19 cellular contexts compared by ENCODE assay signal in genomic region chr10:63407136-63407662, GRCh38. TPM values are rescaled to one million over a fixed set of nuclear protein-coding genes. Genes with fewer than 3 reads are reported as not detected.
DNase-seq lines count a peak whose midpoint lies in the region; ATAC-seq, FAIRE-seq and TF ChIP-seq lines count a peak whose summit lies in the region.
"Had no signal": no experiment of that assay in that cellular context is flagged by ENCODE, and none has a peak within 500 bp of the region (broad histone marks: within the 10 kb centered on the region; RNA-seq: fewer than 3 reads in every experiment).

No MANE protein-coding gene starts in this region.

- H3K27ac ChIP-seq in mammary epithelial cell (ENCODE audit: insufficient read depth, low read depth, low read length), result no peak overlapping the region
- H3K27ac ChIP-seq: Peyer's patch had no signal

- H3K4me2 ChIP-seq in mammary epithelial cell (ENCODE audit: insufficient read depth, low read depth, low read length), result no peak overlapping the region

- TF ChIP-seq CTCF in MCF 10A (IDR thresholded peaks at IDR 0.05; ENCODE audit: unreplicated experiment) (no peak), mammary epithelial cell (conservative IDR thresholded peaks at IDR 0.05 in 1 of 2, IDR thresholded peaks at IDR 0.05 in 1 of 2; ENCODE audit: extremely low read depth in 1 of 2, insufficient read depth in 1 of 2, low read depth in 1 of 2, low read length in 2 of 2) (no peak), HFFc6 (IDR thresholded peaks at IDR 0.05) (no peak), chondrocyte (IDR thresholded peaks at IDR 0.05) (no peak)

- peaks cover 14% of the 10 kb centered on the region for H3K4me1 Mint-ChIP-seq in MCF 10A (ENCODE audit: insufficient read depth, unreplicated experiment)
- peaks cover 39% of the 10 kb centered on the region for H3K4me1 Mint-ChIP-seq in HFFc6 (ENCODE audit: low read depth)
- peaks cover 41% of the 10 kb centered on the region for H3K4me1 Mint-ChIP-seq in chondrocyte (ENCODE audit: low read depth)
- no peaks in the 10 kb centered on the region for H3K4me1 Mint-ChIP-seq in stimulated activated effector memory CD8-positive, alpha-beta T cell treated with anti-CD3 and anti-CD28 coated beads, Interleukin-12 subunit alpha, Interleukin-12 subunit beta, amount 100 ng/mL, for 72 hours

- dilution Hi-C loops in mammary epithelial cell (cut with HindIII; ENCODE audit: low sequenced_read_pairs), result no loop called here

- H3K36me3 ChIP-seq in mammary epithelial cell (ENCODE audit: insufficient read depth, low read length), result peaks cover 2% of the 10 kb centered on the region
- H3K36me3 ChIP-seq: MG63, Peyer's patch had no signal

- peaks cover 91% of the 10 kb centered on the region for H3K79me2 ChIP-seq in mammary epithelial cell (ENCODE audit: insufficient read depth, low read length)

- peaks cover 20% of the 10 kb centered on the region for H3K36me3 Mint-ChIP-seq in MCF 10A (ENCODE audit: insufficient read depth, unreplicated experiment)
- peaks cover 6% of the 10 kb centered on the region for H3K36me3 Mint-ChIP-seq in HFFc6 (ENCODE audit: low read depth)
- no peaks in the 10 kb centered on the region for H3K36me3 Mint-ChIP-seq in chondrocyte (ENCODE audit: low read depth)
- H3K36me3 Mint-ChIP-seq in stimulated activated effector memory CD8-positive, alpha-beta T cell treated with anti-CD3 and anti-CD28 coated beads, Interleukin-12 subunit alpha, Interleukin-12 subunit beta, amount 100 ng/mL, for 72 hours, result peaks cover 11% of the 10 kb centered on the region

- peak overlapping the region; percentile 75 for H3K27ac Mint-ChIP-seq in MCF 10A (ENCODE audit: low read depth, unreplicated experiment)
- peak overlapping the region; percentile 19; the same call in 1 of the 2 replicates for H3K27ac Mint-ChIP-seq in HFFc6
- peak overlapping the region; percentile 50 for H3K27ac Mint-ChIP-seq in chondrocyte (ENCODE audit: unreplicated experiment)
- no peak overlapping the region for H3K27ac Mint-ChIP-seq in stimulated activated effector memory CD8-positive, alpha-beta T cell treated with anti-CD3 and anti-CD28 coated beads, Interleukin-12 subunit alpha, Interleukin-12 subunit beta, amount 100 ng/mL, for 72 hours
- H3K27ac Mint-ChIP-seq: B cell, CD14-positive monocyte had no signal

- H3K4me3 Mint-ChIP-seq in MCF 10A (ENCODE audit: unreplicated experiment), result no peak overlapping the region
- H3K4me3 Mint-ChIP-seq in HFFc6, result no peak overlapping the region
- H3K4me3 Mint-ChIP-seq in chondrocyte (ENCODE audit: unreplicated experiment), result no peak overlapping the region
- H3K4me3 Mint-ChIP-seq in stimulated activated effector memory CD8-positive, alpha-beta T cell treated with anti-CD3 and anti-CD28 coated beads, Interleukin-12 subunit alpha, Interleukin-12 subunit beta, amount 100 ng/mL, for 72 hours, result no peak overlapping the region
- H3K4me3 Mint-ChIP-seq: B cell, CD14-positive monocyte had no signal

- 100% methylated on average over 1 of the region's 1 CpG for WGBS in mammary epithelial cell (ENCODE audit: low coverage, missing lambda C conversion rate)

- POLR2A ChIA-PET in MCF 10A (lab: Yijun Ruan, JAX), result interaction anchor here (0.7 to 1.1 kb wide), 2 partner anchors 85 to 273 kb away, joined by 3 read pairs; no protein-coding TSS in a partner anchor

- no peaks in the 10 kb centered on the region for H3K9me3 ChIP-seq in mammary epithelial cell (replicated peaks; ENCODE audit: insufficient read depth, low read length)
- H3K9me3 ChIP-seq: MG63, Peyer's patch had no signal

- no peak overlapping the region for H3K9ac ChIP-seq in mammary epithelial cell (ENCODE audit: insufficient read depth, low read length)

- no peaks in the 10 kb centered on the region for H3K27me3 Mint-ChIP-seq in MCF 10A (ENCODE audit: insufficient read depth, unreplicated experiment)
- no peaks in the 10 kb centered on the region for H3K27me3 Mint-ChIP-seq in HFFc6 (ENCODE audit: insufficient read depth)
- H3K27me3 Mint-ChIP-seq in chondrocyte (ENCODE audit: low read depth), result no peaks in the 10 kb centered on the region
- H3K27me3 Mint-ChIP-seq: B cell had no signal

- CTCF ChIA-PET in MCF 10A (lab: Yijun Ruan, JAX), result interaction anchor here (0.6 kb wide), 1 partner anchor 62 kb away, joined by 3 read pairs; no protein-coding TSS in a partner anchor
- CTCF ChIA-PET in mammary epithelial cell (lab: Charles Lee; ENCODE audit: low non-redundant PET), result interaction anchor here (0.6 kb wide), 1 partner anchor 56 kb away, joined by 3 read pairs; no protein-coding TSS in a partner anchor

- H3K4me3 ChIP-seq in mammary epithelial cell (replicated peaks in 1 of 3; ENCODE audit: insufficient read depth in 1 of 3, low read depth in 2 of 3, low read length in 3 of 3), result no peak overlapping the region
- H3K4me3 ChIP-seq: MG63, Peyer's patch had no signal

- intact Hi-C loops in MCF 10A (cut with micrococcal nuclease), result no loop called here
- intact Hi-C loops in mammary epithelial cell (cut with micrococcal nuclease), result no loop called here

- DNase-seq in MCF 10A (ENCODE audit: unreplicated experiment) (no peak), mammary epithelial cell (no peak), HFFc6 (no peak), chondrocyte (ENCODE audit: low spot score) (no peak), putamen (ENCODE audit: low spot score) (peak; percentile 35), frontal cortex (ENCODE audit: low spot score in 2 of 2) (no peak)
- DNase-seq in stimulated activated effector memory CD8-positive, alpha-beta T cell treated with anti-CD3 and anti-CD28 coated beads, Interleukin-12 subunit alpha, Interleukin-12 subunit beta, amount 100 ng/mL, for 72 hours (ENCODE audit: low spot score in 2 of 2), result no peak
- DNase-seq: DMS53, GDM1, Kasumi-1, MG63, NCI-H1048, NCI-H1417 treated with DMSO at 0.1 percent for 48 hours, NCI-H187, NCI-H748 treated with DMSO at 0.1 percent for 48 hours, Peyer's patch had no signal

- no peaks in the 10 kb centered on the region for H4K20me1 ChIP-seq in mammary epithelial cell (ENCODE audit: insufficient read depth, low read length)

- no peaks in the 10 kb centered on the region for H3K27me3 ChIP-seq in mammary epithelial cell (ENCODE audit: insufficient read depth, low read length)
- H3K27me3 ChIP-seq: MG63, Peyer's patch had no signal

- no peak for ATAC-seq in GM19455 (IDR thresholded peaks at IDR 0.05; ENCODE audit: unreplicated experiment)
- no peak for ATAC-seq in stimulated activated effector memory CD8-positive, alpha-beta T cell treated with anti-CD3 and anti-CD28 coated beads, Interleukin-12 subunit alpha, Interleukin-12 subunit beta, amount 100 ng/mL, for 72 hours

- in situ Hi-C loops in mammary epithelial cell (cut with MboI; ENCODE audit: low sequenced_read_pairs in 2 of 2), result no loop called here

- no peak for FAIRE-seq in frontal cortex (lab: Jason Lieb, UNC)

- H2AFZ ChIP-seq in mammary epithelial cell (ENCODE audit: low read depth, low read length), result no peak overlapping the region

- H3K9me3 Mint-ChIP-seq in MCF 10A (ENCODE audit: unreplicated experiment), result no peaks in the 10 kb centered on the region
- no peaks in the 10 kb centered on the region for H3K9me3 Mint-ChIP-seq in HFFc6
- no peaks in the 10 kb centered on the region for H3K9me3 Mint-ChIP-seq in chondrocyte (ENCODE audit: low read depth)
- H3K9me3 Mint-ChIP-seq in stimulated activated effector memory CD8-positive, alpha-beta T cell treated with anti-CD3 and anti-CD28 coated beads, Interleukin-12 subunit alpha, Interleukin-12 subunit beta, amount 100 ng/mL, for 72 hours, result no peaks in the 10 kb centered on the region
- H3K9me3 Mint-ChIP-seq: CD14-positive monocyte had no signal

- no peaks in the 10 kb centered on the region for H3K4me1 ChIP-seq in mammary epithelial cell (ENCODE audit: insufficient read depth, low read length)
- H3K4me1 ChIP-seq: Peyer's patch had no signal

- BruUV-seq in MCF 10A (replicated peaks; lab: Mats Ljungman, UMichigan), result no TSS peak
- no TSS peak for BruUV-seq in mammary epithelial cell (replicated peaks; lab: Mats Ljungman, UMichigan)

RNA-seq across cellular contexts. Expression of gene JMJD1C, which starts 58.6 kb away (rescaled TPM):
- 91.9 and 101 TPM in 2 replicates for total RNA-seq in MCF 10A (2022)
- 10 to 100 TPM; 57.7 to 80.4 TPM for total RNA-seq in mammary epithelial cell
- polyA plus RNA-seq in mammary epithelial cell, result 16.9 TPM
- 36.0 TPM for polyA minus RNA-seq in mammary epithelial cell
- total RNA-seq in HFFc6 (2021; fragmentation: NEBNext Ultra II Directional; extraction: Animal tissue kit (Norgen Biotek cat#: 25700)), result 10 to 100 TPM; 29.0 to 36.7 (median 32.8) TPM
- 72.9 to 81.3 TPM (median 77.0 TPM) in 3 replicates for total RNA-seq in chondrocyte
- 165 TPM for total RNA-seq in frontal cortex
